ENCODE assay signal across 10 cellular contexts in the genomic region with DNA sequence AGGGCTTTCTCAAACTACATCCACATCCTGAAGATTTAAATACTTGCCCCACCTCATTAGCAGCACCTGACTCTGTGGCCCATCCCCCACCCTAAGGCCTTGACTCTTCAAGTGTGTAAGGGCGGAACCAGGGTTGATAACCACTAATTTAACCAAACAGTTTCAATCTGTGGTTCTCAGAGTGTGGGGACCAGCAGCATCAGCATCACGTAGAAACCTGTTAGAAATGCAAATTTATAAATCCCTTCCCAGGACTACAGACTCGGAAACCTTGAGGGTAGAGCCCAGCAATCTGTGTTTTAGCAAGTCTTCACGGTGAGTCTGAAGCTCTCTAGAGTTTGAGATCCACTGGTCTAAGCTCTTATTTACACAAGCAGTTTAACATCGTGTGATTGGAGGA. TPM values are rescaled to one million over a fixed set of nuclear protein-coding genes. Genes with fewer than 3 reads are reported as not detected.
DNase-seq lines count a peak whose midpoint lies in the region; ATAC-seq and TF ChIP-seq lines count a peak whose summit lies in the region.
"Had no signal": no experiment of that assay in that cellular context is flagged by ENCODE, and none has a peak within 500 bp of the region (broad histone marks: within the 10 kb centered on the region; RNA-seq: fewer than 3 reads in every experiment).

No MANE protein-coding gene starts in this region.

- WGBS in adrenal gland, 4 donors, result 65 to 76% (median 66%) methylated on average over 5 of the region's 5 CpGs

- H3K27me3 ChIP-seq in adrenal gland (no peaks in the 10 kb centered on the region), breast epithelium (no peaks in the 10 kb centered on the region)
- H3K27me3 ChIP-seq: tibial nerve had no signal

- no peak overlapping the region for H3K27ac ChIP-seq in adrenal gland
- no peak overlapping the region for H3K27ac ChIP-seq in breast epithelium
- H3K27ac ChIP-seq: lower lobe of right lung had no signal

- H3K9me3 ChIP-seq in adrenal gland (replicated peaks in 1 of 3), result no peaks in the 10 kb centered on the region
- H3K9me3 ChIP-seq in breast epithelium, result no peaks in the 10 kb centered on the region
- H3K9me3 ChIP-seq: lower lobe of right lung, tibial nerve had no signal

- H3K36me3 ChIP-seq in adrenal gland (replicated peaks in 1 of 2) (no peaks in the 10 kb centered on the region), breast epithelium (no peaks in the 10 kb centered on the region)
- H3K36me3 ChIP-seq: lower lobe of right lung, tibial nerve had no signal

- ATAC-seq in GM18519 (IDR thresholded peaks at IDR 0.05; ENCODE audit: low FRiP score, unreplicated experiment) (peak; percentile 73), GM21529 (IDR thresholded peaks at IDR 0.05; ENCODE audit: unreplicated experiment) (peak; percentile 91), HG03342 (IDR thresholded peaks at IDR 0.05; ENCODE audit: unreplicated experiment) (peak; percentile 83), esophagus mucosa (peak; percentile 42)
- ATAC-seq: lower lobe of right lung had no signal

- H3K4me3 ChIP-seq in adrenal gland, result no peak overlapping the region
- no peak overlapping the region for H3K4me3 ChIP-seq in breast epithelium
- H3K4me3 ChIP-seq: lower lobe of right lung, tibial nerve had no signal

- TF ChIP-seq CTCF in adrenal gland (IDR thresholded peaks at IDR 0.05), result no peak
- TF ChIP-seq CTCF in breast epithelium (IDR thresholded peaks at IDR 0.05), result no peak

- H3K4me1 ChIP-seq in adrenal gland (replicated peaks in 1 of 2) (no peaks in the 10 kb centered on the region), breast epithelium (no peaks in the 10 kb centered on the region)

- intact Hi-C loops in adrenal gland (cut with DNase I), result no loop called here
- intact Hi-C loops in breast epithelium (cut with DNase I; ENCODE audit: low total_unique reads), result loop anchor here (10.0 kb wide), 1 partner anchor 1736 kb away; no protein-coding TSS in a partner anchor

- TF ChIP-seq POLR2A in adrenal gland (IDR thresholded peaks at IDR 0.05) (no peak), breast epithelium (IDR thresholded peaks at IDR 0.05) (no peak)

- DNase-seq in inferior parietal cortex (ENCODE audit: extremely low spot score), result no peak
- DNase-seq in kidney tubule cell (ENCODE audit: low spot score), result no peak
- no peak for DNase-seq in adrenal gland
- DNase-seq in breast epithelium (ENCODE audit: low spot score in 2 of 2), result no peak
- DNase-seq: lower lobe of right lung had no signal

RNA-seq across cellular contexts. Expression of a gene that starts 12.4 kb away (rescaled TPM):
- total RNA-seq in esophagus mucosa, result 13.2 TPM
- total RNA-seq in adrenal gland, result 10 to 100 TPM in 7 of 8 donors, 1 to 10 TPM in 1; 9.4 to 21.8 (median 13.7) TPM
- polyA plus RNA-seq in adrenal gland, result 1 to 10 TPM; 2.6 to 9.9 (median 4.7) TPM
- total RNA-seq in breast epithelium, result 10 to 100 TPM; 23.8 to 38.7 (median 29.6) TPM
